Comparison of ENCODE assay signal across 24 cellular contexts in the genomic region with DNA sequence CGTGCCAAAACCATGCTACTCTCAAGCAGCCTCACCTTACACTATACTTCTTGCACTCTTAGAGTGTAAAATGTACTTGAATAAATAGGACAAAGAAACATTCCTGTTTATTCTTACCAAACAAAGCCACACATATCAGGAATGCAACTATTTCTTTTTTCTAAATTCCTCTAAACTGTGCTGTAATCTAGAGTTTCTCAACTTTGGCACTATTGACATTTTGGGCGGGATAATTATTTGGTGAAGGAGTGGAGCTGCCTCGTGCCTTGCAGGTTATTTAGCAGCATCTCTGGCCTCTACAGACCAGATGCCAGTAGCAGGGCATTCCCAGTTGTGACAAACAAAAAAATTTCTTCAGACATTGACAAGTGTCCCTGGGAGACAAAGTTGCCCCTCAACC.
DNase-seq lines count a peak whose midpoint lies in the region; ATAC-seq and TF ChIP-seq lines count a peak whose summit lies in the region.
"Had no signal": no experiment of that assay in that cellular context is flagged by ENCODE, and none has a peak within 500 bp of the region (broad histone marks: within the 10 kb centered on the region; RNA-seq: fewer than 3 reads in every experiment).

No MANE protein-coding gene starts in this region.

- no peaks in the 10 kb centered on the region for H3K36me3 ChIP-seq in GM23248 (ENCODE audit: low read depth)
- H3K36me3 ChIP-seq: BE2C; BLaER1 treated with 17β-estradiol and CSF1 and Interleukin-3, amounts not matched to agents 10 nM and 100 nM had no signal

- peaks cover 38% of the 10 kb centered on the region for H3K4me1 ChIP-seq in GM23248 (ENCODE audit: insufficient read depth)
- H3K4me1 ChIP-seq: A549, BE2C had no signal

- no peaks in the 10 kb centered on the region for H3K9me2 ChIP-seq in GM23248 (ENCODE audit: insufficient read depth)

- TF ChIP-seq CTCF in AG10803 (conservative IDR thresholded peaks at IDR 0.05; ENCODE audit: low read length) = no peak
- no peak for TF ChIP-seq CTCF in glutamatergic neuron (IDR thresholded peaks at IDR 0.05; ENCODE audit: partially characterized antibody, unreplicated experiment)
- no peak for TF ChIP-seq CTCF in lower leg skin (IDR thresholded peaks at IDR 0.05)

- H4K20me1 ChIP-seq in GM23248 (ENCODE audit: insufficient read depth) = no peaks in the 10 kb centered on the region
- H4K20me1 ChIP-seq: BLaER1 treated with 17β-estradiol and CSF1 and Interleukin-3, amounts not matched to agents 10 nM and 100 nM had no signal

- ATAC-seq in Right ventricle myocardium inferior = no peak
- ATAC-seq: A549, HCT116 had no signal

- no peaks in the 10 kb centered on the region for H3K79me2 ChIP-seq in GM23248 (ENCODE audit: insufficient read depth)

- H3K4me3 ChIP-seq in AG10803 (ENCODE audit: low read length) = no peak overlapping the region
- no peak overlapping the region for H3K4me3 ChIP-seq in GM23248
- H3K4me3 ChIP-seq in lower leg skin (ENCODE audit: low read depth, poor library complexity, severe bottlenecking) = no peak overlapping the region
- H3K4me3 ChIP-seq: A549; BLaER1 treated with 17β-estradiol and CSF1 and Interleukin-3, amounts not matched to agents 10 nM and 100 nM had no signal

- no peaks in the 10 kb centered on the region for H3K27me3 Mint-ChIP-seq in glutamatergic neuron (ENCODE audit: unreplicated experiment)

- H3K9me3 ChIP-seq in GM23248 (ENCODE audit: low read depth) = no peaks in the 10 kb centered on the region
- H3K9me3 ChIP-seq: A549; BE2C; BLaER1 treated with 17β-estradiol and CSF1 and Interleukin-3, amounts not matched to agents 10 nM and 100 nM had no signal

- DNase-seq in AG10803 (ENCODE audit: low read depth) (peak; percentile 81), GM23248 (peak; percentile 22), caudate nucleus (lab: John Stamatoyannopoulos, UW) (no peak), glutamatergic neuron (no peak), Right ventricle myocardium inferior (ENCODE audit: missing footprints) (no peak), activated gamma-delta T cell (lab: John Stamatoyannopoulos, UW) (no peak), lower leg skin (ENCODE audit: low spot score in 2 of 2) (no peak), NCI-H526 (lab: John Stamatoyannopoulos, UW) (no peak)
- DNase-seq: 8988T; ACHN; AML-193; BE2C; CD4-positive, alpha-beta T cell; CD8-positive, alpha-beta memory T cell; DMS 273 treated with DMSO at 0.1 percent for 48 hours; DMS79; EL; GDM1; GOT3; H9 had no signal

- H3F3A ChIP-seq in GM23248 (ENCODE audit: insufficient read depth) = no peaks in the 10 kb centered on the region; the same call in 1 of the 2 replicates

- in situ Hi-C loops in GM23248 (cut with MboI) = no loop called here

- H3K9ac ChIP-seq in GM23248 = no peak overlapping the region
- H3K9ac ChIP-seq: BLaER1 treated with 17β-estradiol and CSF1 and Interleukin-3, amounts not matched to agents 10 nM and 100 nM had no signal

- no peaks in the 10 kb centered on the region for H3K36me3 Mint-ChIP-seq in glutamatergic neuron (ENCODE audit: unreplicated experiment)
- H3K36me3 Mint-ChIP-seq: CD14-positive monocyte; CD8-positive, alpha-beta memory T cell had no signal

- H3K4me1 Mint-ChIP-seq in glutamatergic neuron (ENCODE audit: low read depth, unreplicated experiment) = no peaks in the 10 kb centered on the region
- H3K4me1 Mint-ChIP-seq: CD8-positive, alpha-beta memory T cell; H9 had no signal

- intact Hi-C loops in Right ventricle myocardium inferior (cut with DNase I) (no loop called here), lower leg skin (cut with DNase I; ENCODE audit: low total_unique reads) (no loop called here)

- H3K27ac ChIP-seq in GM23248 = no peak overlapping the region
- H3K27ac ChIP-seq in caudate nucleus (ENCODE audit: low read depth, low read length) = peak overlapping the region; percentile 6
- H3K27ac ChIP-seq: A549; BLaER1 treated with 17β-estradiol and CSF1 and Interleukin-3, amounts not matched to agents 10 nM and 100 nM had no signal

- no peak overlapping the region for H2AFZ ChIP-seq in GM23248

- H3K4me2 ChIP-seq in GM23248 (ENCODE audit: unreplicated experiment) = peak overlapping the region; percentile 2
- H3K4me2 ChIP-seq: A549; BLaER1 treated with 17β-estradiol and CSF1 and Interleukin-3, amounts not matched to agents 10 nM and 100 nM had no signal

- 77 to 80% methylated on average over 3 of the region's 3 CpGs for WGBS in GM23248 (ENCODE audit: low coverage in 1 of 2, low lambda C conversion rate in 2 of 2, missing lambda C conversion rate in 2 of 2), 2 experiments
- WGBS in lower leg skin, 2 donors = 46 to 50% methylated on average over 3 of the region's 3 CpGs

- no peak for TF ChIP-seq POLR2A in lower leg skin (IDR thresholded peaks at IDR 0.05)

- H3K27ac Mint-ChIP-seq in glutamatergic neuron (ENCODE audit: unreplicated experiment) = peak overlapping the region; percentile 44
- H3K27ac Mint-ChIP-seq: CD14-positive monocyte; CD4-positive, alpha-beta T cell; CD8-positive, alpha-beta memory T cell; H9 had no signal

- no peak overlapping the region for H3K4me3 Mint-ChIP-seq in glutamatergic neuron (ENCODE audit: unreplicated experiment)
- H3K4me3 Mint-ChIP-seq: CD14-positive monocyte; CD4-positive, alpha-beta T cell; CD8-positive, alpha-beta memory T cell; H9 had no signal

- no peaks in the 10 kb centered on the region for H3K27me3 ChIP-seq in GM23248 (replicated peaks; ENCODE audit: insufficient read depth)
- H3K27me3 ChIP-seq: BE2C; BLaER1 treated with 17β-estradiol and CSF1 and Interleukin-3, amounts not matched to agents 10 nM and 100 nM had no signal

- no peaks in the 10 kb centered on the region for H3K9me3 Mint-ChIP-seq in glutamatergic neuron (ENCODE audit: unreplicated experiment)
- H3K9me3 Mint-ChIP-seq: CD14-positive monocyte; CD4-positive, alpha-beta T cell; CD8-positive, alpha-beta memory T cell; H9 had no signal

Comparison
In these comparisons a context has a peak if more than half of its experiments do, and no peak if none do; other contexts are left out.
1. DNase-seq: peak in AG10803 (single experiment) and GM23248 (single experiment); none in caudate nucleus (0 of 61), glutamatergic neuron (single experiment), Right ventricle myocardium inferior (single experiment), activated gamma-delta T cell (single experiment), lower leg skin (0 of 2) and NCI-H526 (0 of 2).